Comparison of ENCODE assay signal across 9 cellular contexts in the genomic region with DNA sequence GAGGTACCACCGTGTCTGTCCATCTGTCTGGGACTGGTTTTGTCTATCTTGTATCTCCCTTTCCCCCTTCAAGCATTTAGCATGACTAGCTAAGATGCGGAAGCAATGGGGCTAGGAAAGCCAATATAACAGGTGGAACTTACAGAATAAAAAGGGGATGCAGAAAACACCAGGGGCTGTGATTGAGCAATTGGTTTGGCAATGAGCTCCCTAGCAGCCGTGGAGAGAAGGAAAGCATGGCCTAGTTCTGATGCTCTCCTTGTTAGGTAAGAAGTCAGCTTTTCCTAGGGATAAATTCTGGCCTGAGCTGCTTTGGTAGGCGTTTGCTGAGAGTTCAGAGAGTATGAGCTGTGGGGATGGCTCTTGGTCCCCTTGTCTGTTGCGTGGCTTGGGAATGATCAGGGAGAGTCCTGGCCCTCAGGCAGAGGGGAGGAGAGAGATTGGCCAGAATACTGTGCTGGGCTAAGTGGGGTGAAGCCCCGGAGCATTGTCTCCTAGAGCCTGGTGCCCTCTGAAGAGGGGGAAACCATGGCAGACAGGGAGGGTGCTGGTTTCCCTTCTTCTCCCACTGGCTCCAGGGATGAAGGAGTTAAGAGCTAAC. TPM values are rescaled to one million over a fixed set of nuclear protein-coding genes. Genes with fewer than 3 reads are reported as not detected.
A peak's percentile ranks its signal among the peaks of the same experiment; 100 is the strongest.
DNase-seq lines count a peak whose midpoint lies in the region; ATAC-seq and TF ChIP-seq lines count a peak whose summit lies in the region.
"Had no signal": no experiment of that assay in that cellular context is flagged by ENCODE, and none has a peak within 500 bp of the region (broad histone marks: within the 10 kb centered on the region; RNA-seq: fewer than 3 reads in every experiment).

No MANE protein-coding gene starts in this region.

- in situ Hi-C loops in gastrocnemius medialis (cut with MboI; ENCODE audit: low sequenced_read_pairs in 4 of 4): no loop called here

- H3K4me3 ChIP-seq in GM12865 (ENCODE audit: low read depth, low read length): peak overlapping the region; percentile 73; the same call in 1 of the 2 replicates
- H3K4me3 ChIP-seq in esophagus (ENCODE audit: low read depth in 1 of 2, low read length in 2 of 2): peak overlapping the region; percentile 56 to 72
- peak overlapping the region; percentile 29 to 56 (median 56) for H3K4me3 ChIP-seq in gastrocnemius medialis

- H3K36me3 ChIP-seq in esophagus (ENCODE audit: control insufficient read depth in 2 of 2, insufficient read depth in 2 of 2, low read length in 1 of 2) (peaks cover 5 to 40% of the 10 kb centered on the region in 2 donors), gastrocnemius medialis (peaks cover 0 to 48% of the 10 kb centered on the region in 2 donors)

- TF ChIP-seq CTCF in GM12865 (IDR thresholded peaks at IDR 0.05; ENCODE audit: insufficient read depth, low read depth, low read length, missing control alignments): no peak
- TF ChIP-seq CTCF in gastrocnemius medialis (IDR thresholded peaks at IDR 0.05 in 4 of 5, conservative IDR thresholded peaks at IDR 0.05 in 1 of 5): no peak

- WGBS in esophagus, 2 donors: 48 to 57% methylated on average over 6 of the region's 6 CpGs

- intact Hi-C loops in gastrocnemius medialis (cut with DNase I; ENCODE audit: low total_unique reads): no loop called here

- ATAC-seq in gastrocnemius medialis: no peak
- ATAC-seq in GM18505 (IDR thresholded peaks at IDR 0.05; ENCODE audit: unreplicated experiment): no peak
- ATAC-seq in HG03025 (IDR thresholded peaks at IDR 0.05; ENCODE audit: low FRiP score, unreplicated experiment): no peak

- H3K27ac ChIP-seq in esophagus (ENCODE audit: low read depth in 2 of 2, low read length in 1 of 2) (peak overlapping the region in 1 of 2 donors; percentile 90), gastrocnemius medialis (peak overlapping the region; percentile 69 to 89 (median 81))

- no peaks in the 10 kb centered on the region for H3K27me3 ChIP-seq in esophagus (ENCODE audit: control insufficient read depth in 1 of 2, insufficient read depth in 2 of 2, low read length in 2 of 2)
- H3K27me3 ChIP-seq in gastrocnemius medialis: no peaks in the 10 kb centered on the region

- peaks cover 8 to 20% of the 10 kb centered on the region in 2 donors for H3K4me1 ChIP-seq in esophagus (ENCODE audit: control insufficient read depth in 2 of 2, insufficient read depth in 2 of 2, low read length in 1 of 2)
- peaks cover 37 to 48% of the 10 kb centered on the region in 2 donors for H3K4me1 ChIP-seq in gastrocnemius medialis

- DNase-seq in GM12865 (ENCODE audit: low read depth) (no peak), gastrocnemius medialis (peak in 1 of 2 donors; percentile 13), DMS79 (lab: John Stamatoyannopoulos, UW) (no peak), LoVo (ENCODE audit: low spot score) (no peak)

- no peak for TF ChIP-seq POLR2A in gastrocnemius medialis (IDR thresholded peaks at IDR 0.05)
- TF ChIP-seq POLR2A in GM18505 (IDR thresholded peaks at IDR 0.05; ENCODE audit: borderline replicate concordance, extremely low read depth, insufficient read depth, insufficient read length): no peak

- H3K9me3 ChIP-seq in esophagus (ENCODE audit: control insufficient read depth in 2 of 2, insufficient read depth in 1 of 2, low read depth in 1 of 2, low read length in 1 of 2): no peaks in the 10 kb centered on the region
- H3K9me3 ChIP-seq in gastrocnemius medialis: no peaks in the 10 kb centered on the region

TF ChIP-seq in PFSK-1, 5 proteins besides CTCF, POLR2A, EP300 and RAD21:
- 0 out of 2 replicates have a peak, but pooled peaks have one; percentile 0 for TF ChIP-seq POLR2AphosphoS5 (IDR thresholded peaks at IDR 0.05; ENCODE audit: low read depth, low read length)
- TF ChIP-seq SIN3A (IDR thresholded peaks at IDR 0.05; ENCODE audit: borderline replicate concordance, insufficient read depth, low read length): no peak
TF ChIP-seq in PFSK-1: peak in this region for 1.

RNA-seq across cellular contexts. Expression of a gene that starts 7.1 kb away (rescaled TPM):
- 10.3 TPM for polyA plus RNA-seq in PFSK-1 (2012; ENCODE audit: insufficient read length, low read depth)
- polyA plus RNA-seq in esophagus: 10 to 100 TPM in 1 of 2 donors, 1 to 10 TPM in 1; 7.7 to 12.8 TPM
- total RNA-seq in gastrocnemius medialis: 1 to 10 TPM; 2.2 to 9.3 (median 6.2) TPM

RNA-seq across cellular contexts. Expression of a gene that starts 17.4 kb away (rescaled TPM):
- polyA plus RNA-seq in PFSK-1 (2012; ENCODE audit: insufficient read length, low read depth): 43.1 TPM
- polyA plus RNA-seq in esophagus: 1 to 10 TPM; 5.8 to 6.4 TPM
- total RNA-seq in gastrocnemius medialis: 1 to 10 TPM; 2.9 to 6.8 (median 4.1) TPM

RNA-seq across cellular contexts. Expression of a gene that starts 47.7 kb away (rescaled TPM):
- 0.20 TPM for polyA plus RNA-seq in PFSK-1 (2012; ENCODE audit: insufficient read length, low read depth)
- polyA plus RNA-seq in esophagus: under 1 TPM; 0.29 to 0.31 TPM
- total RNA-seq in gastrocnemius medialis: 1 to 10 TPM in 3 of 4 donors, not detected in 1; 2.0 to 5.0 (median 2.0) TPM
- total RNA-seq: urinary bladder had no signal
